10 cellular contexts compared by ENCODE assay signal in genomic region chr4:119785963-119786362, GRCh38.
DNase-seq lines count a peak whose midpoint lies in the region; ATAC-seq and TF ChIP-seq lines count a peak whose summit lies in the region.
"Had no signal": no experiment of that assay in that cellular context is flagged by ENCODE, and none has a peak within 500 bp of the region (broad histone marks: within the 10 kb centered on the region; RNA-seq: fewer than 3 reads in every experiment).

No MANE protein-coding gene starts in this region.

- H3K27me3 ChIP-seq in KMS-11 (ENCODE audit: insufficient read depth, low read depth) = no peaks in the 10 kb centered on the region
- H3K27me3 ChIP-seq: suprapubic skin had no signal

- no peak overlapping the region for H3K27ac ChIP-seq in KMS-11
- H3K27ac ChIP-seq: SK-N-MC, suprapubic skin had no signal

- no peak overlapping the region for H3K27ac Mint-ChIP-seq in naive thymus-derived CD8-positive, alpha-beta T cell

- H3K36me3 ChIP-seq in KMS-11 (ENCODE audit: insufficient read depth) = no peaks in the 10 kb centered on the region
- H3K36me3 ChIP-seq: suprapubic skin had no signal

- no peak overlapping the region for H3K4me3 Mint-ChIP-seq in naive thymus-derived CD8-positive, alpha-beta T cell

- DNase-seq in COLO668 (lab: John Stamatoyannopoulos, UW; ENCODE audit: unreplicated experiment) (peak; percentile 9), cardiac fibroblast (ENCODE audit: low read depth in 2 of 2) (peak; percentile 40 to 57), lung microvascular endothelial cell (ENCODE audit: low read depth in 2 of 2) (peak; percentile 9 to 63), ureter (ENCODE audit: low spot score) (no peak), head of caudate nucleus (no peak)
- no peak for DNase-seq in naive thymus-derived CD8-positive, alpha-beta T cell

- H3K36me3 Mint-ChIP-seq in naive thymus-derived CD8-positive, alpha-beta T cell = no peaks in the 10 kb centered on the region

- peak; percentile 34 for TF ChIP-seq CTCF in KMS-11 (conservative IDR thresholded peaks at IDR 0.05; ENCODE audit: low read depth, low read length)
- TF ChIP-seq CTCF in cardiac fibroblast (IDR thresholded peaks at IDR 0.05; ENCODE audit: low read depth, low read length) = no peak

- no peak overlapping the region for H3K4me3 ChIP-seq in KMS-11 (IDR thresholded peaks at IDR 0.05; ENCODE audit: insufficient read depth, low read depth, low read length)
- no peak overlapping the region for H3K4me3 ChIP-seq in cardiac fibroblast (replicated peaks in 1 of 2; ENCODE audit: low read depth in 2 of 2, low read length in 2 of 2)
- H3K4me3 ChIP-seq: SK-N-MC, suprapubic skin had no signal

- no peak overlapping the region for H2AFZ ChIP-seq in KMS-11 (ENCODE audit: low read depth)

- H3K9ac ChIP-seq in KMS-11 = no peak overlapping the region

- no peaks in the 10 kb centered on the region for H3K4me1 ChIP-seq in KMS-11 (ENCODE audit: low read depth, poor library complexity, severe bottlenecking)
- H3K4me1 ChIP-seq: suprapubic skin had no signal

- no peaks in the 10 kb centered on the region for H3K4me1 Mint-ChIP-seq in naive thymus-derived CD8-positive, alpha-beta T cell

- H3K27me3 Mint-ChIP-seq in naive thymus-derived CD8-positive, alpha-beta T cell = peaks cover 0 to 12% (median 4%) of the 10 kb centered on the region in 5 donors

- ATAC-seq in GM18519 (IDR thresholded peaks at IDR 0.05; ENCODE audit: low FRiP score, unreplicated experiment) = no peak
- no peak for ATAC-seq in naive thymus-derived CD8-positive, alpha-beta T cell

- no peaks in the 10 kb centered on the region for H4K20me1 ChIP-seq in KMS-11 (ENCODE audit: insufficient read depth)

- H3K79me2 ChIP-seq in KMS-11 (ENCODE audit: insufficient read depth, low read depth) = no peaks in the 10 kb centered on the region

- H3K9me3 Mint-ChIP-seq in naive thymus-derived CD8-positive, alpha-beta T cell = peaks cover 0 to 5% (median 0%) of the 10 kb centered on the region in 9 donors

- POLR2A ChIA-PET in naive thymus-derived CD8-positive, alpha-beta T cell (lab: Charles Lee) = no interaction called here

- intact Hi-C loops in head of caudate nucleus (cut with DNase I) = no loop called here

- H3K4me2 ChIP-seq in KMS-11 = no peak overlapping the region

Comparison
In these comparisons a context has a peak if more than half of its experiments do, and no peak if none do; other contexts are left out.
1. DNase-seq: peak in COLO668 (single experiment), cardiac fibroblast (2 of 2) and lung microvascular endothelial cell (2 of 2); none in ureter (single experiment), naive thymus-derived CD8-positive, alpha-beta T cell (0 of 10) and head of caudate nucleus (0 of 42).